Comparison of ENCODE assay signal across 22 cellular contexts in genomic region chr9:35723908-35724307, GRCh38. TPM values are rescaled to one million over a fixed set of nuclear protein-coding genes. Genes with fewer than 3 reads are reported as not detected.
"Had no signal": no experiment of that assay in that cellular context is flagged by ENCODE, and none has a peak within 500 bp of the region (broad histone marks: within the 10 kb centered on the region; RNA-seq: fewer than 3 reads in every experiment).

No MANE protein-coding gene starts in this region.

- ATAC-seq: esophagus mucosa, left cardiac atrium, lower lobe of right lung, upper lobe of right lung had no signal

- H3K27ac Mint-ChIP-seq: endodermal cell had no signal

- H3K27me3 Mint-ChIP-seq: memory B cell, naive B cell had no signal

- H3K27me3 ChIP-seq: right atrium auricular region, tibial nerve, upper lobe of right lung, vagina had no signal

- FAIRE-seq: kidney had no signal

- DNase-seq: effector CD4-positive, alpha-beta T cell; endodermal cell; kidney; left cardiac atrium; left ventricle myocardium inferior; lower lobe of right lung; naive B cell; posterior cingulate gyrus; stimulated activated CD4-positive, alpha-beta T cell treated with anti-CD3 and anti-CD28 coated beads, Interleukin-2, amount 100 ng/mL, for 48 hours; stimulated activated naive CD4-positive, alpha-beta T cell treated with Interleukin-2 at 50 U/mL for 16 hours; upper lobe of right lung had no signal

- H3K27ac ChIP-seq: left ventricle myocardium inferior, lower lobe of right lung, right atrium auricular region, tibial nerve, upper lobe of right lung, vagina had no signal

- H3K4me2 ChIP-seq: smooth muscle cell had no signal

- H3K9me3 Mint-ChIP-seq: endodermal cell, memory B cell, naive B cell, neural crest cell had no signal

- H3K4me3 ChIP-seq: coronary artery, left ventricle myocardium inferior, lower lobe of right lung, right atrium auricular region, smooth muscle cell, tibial nerve, upper lobe of right lung, vagina had no signal

- H3K4me3 Mint-ChIP-seq: endodermal cell, memory B cell, naive B cell, neural crest cell had no signal

- H3K4me1 Mint-ChIP-seq: neural crest cell had no signal

- H3K9me3 ChIP-seq: left ventricle myocardium inferior, lower lobe of right lung, right atrium auricular region, tibial nerve, upper lobe of right lung, vagina had no signal

RNA-seq across cellular contexts. Expression of gene MSMP, which starts 30.2 kb away (rescaled TPM):
- total RNA-seq: cerebellum, esophagus mucosa, fibroblast of villous mesenchyme, left cardiac atrium, left ventricle myocardium inferior, lower lobe of right lung, neural crest cell, right atrium auricular region, smooth muscle cell, temporal lobe, tibial nerve, upper lobe of right lung, vagina had no signal
- polyA plus RNA-seq: smooth muscle cell had no signal
